8 cellular contexts compared by ENCODE assay signal in the genomic region with DNA sequence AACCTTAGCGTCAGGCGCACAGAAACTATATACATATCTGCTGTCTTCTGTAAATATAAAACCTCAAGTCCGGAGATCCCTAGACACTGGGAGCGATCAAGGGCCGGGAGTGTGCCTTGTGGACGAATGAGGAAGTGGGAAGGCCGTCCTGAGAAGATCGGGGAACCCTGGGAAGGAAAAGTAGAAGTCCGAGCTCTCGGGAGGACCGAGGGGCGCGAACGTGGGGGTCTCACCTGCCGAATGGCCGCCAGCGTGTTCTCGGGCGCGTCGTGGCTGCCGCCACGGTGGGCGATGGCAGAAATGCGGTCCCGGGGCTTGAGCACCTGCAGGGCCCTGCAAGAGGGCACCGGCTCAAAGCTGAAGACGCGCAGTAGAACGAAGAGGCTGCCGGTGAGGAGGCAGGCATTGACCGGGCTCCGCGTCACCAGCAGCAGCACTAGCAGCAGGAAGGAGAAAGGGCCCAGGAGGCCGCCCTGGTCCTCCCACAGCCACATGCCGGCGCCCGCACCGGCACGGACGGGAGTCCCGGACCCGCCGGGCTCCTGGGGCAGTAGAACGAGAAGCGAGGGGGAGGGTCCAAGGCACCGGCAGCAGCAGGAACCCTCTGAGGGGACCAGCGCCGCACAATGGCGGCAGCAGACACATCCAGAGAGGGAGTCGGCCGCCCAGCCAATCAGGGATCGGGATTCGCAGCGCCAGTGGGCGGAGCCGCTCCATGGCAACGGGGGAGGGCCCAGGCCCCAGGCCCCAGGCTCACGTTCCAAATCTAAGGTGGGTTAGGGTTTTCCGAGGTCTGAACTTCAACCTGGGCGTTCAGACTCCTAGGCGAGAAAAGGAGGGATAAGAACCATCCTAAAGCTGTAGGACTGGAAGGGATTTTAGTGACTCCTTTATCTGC. TPM values are rescaled to one million over a fixed set of nuclear protein-coding genes. Genes with fewer than 3 reads are reported as not detected.
DNase-seq lines count a peak whose midpoint lies in the region; TF ChIP-seq lines count a peak whose summit lies in the region.

A gene with protein sequence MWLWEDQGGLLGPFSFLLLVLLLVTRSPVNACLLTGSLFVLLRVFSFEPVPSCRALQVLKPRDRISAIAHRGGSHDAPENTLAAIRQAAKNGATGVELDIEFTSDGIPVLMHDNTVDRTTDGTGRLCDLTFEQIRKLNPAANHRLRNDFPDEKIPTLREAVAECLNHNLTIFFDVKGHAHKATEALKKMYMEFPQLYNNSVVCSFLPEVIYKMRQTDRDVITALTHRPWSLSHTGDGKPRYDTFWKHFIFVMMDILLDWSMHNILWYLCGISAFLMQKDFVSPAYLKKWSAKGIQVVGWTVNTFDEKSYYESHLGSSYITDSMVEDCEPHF (minus strand): TSS at position 628 of the 898 bp plus-strand sequence. CDS start 134 bp downstream, at position 494.

- H3K4me3 ChIP-seq in GM08714 (ENCODE audit: low read length) (peak within 1 kb of the TSS; percentile 91), HFF-Myc (replicated peaks; ENCODE audit: low read depth, low read length) (peak within 1 kb of the TSS; percentile 77), SK-N-MC (peak within 1 kb of the TSS; percentile 96)

- peak within 1 kb of the TSS; percentile 81 for H3K9ac ChIP-seq in SK-N-MC (ENCODE audit: insufficient read length)

- peaks cover 8% of the 10 kb centered on the region for H3K36me3 ChIP-seq in SK-N-MC (ENCODE audit: insufficient read depth, low read length)

- H3K27ac ChIP-seq in SK-N-MC (no peak within 1 kb of the TSS), temporal lobe (ENCODE audit: low read depth, low read length) (peak within 1 kb of the TSS; percentile 70)

- TF ChIP-seq CTCF in HFF-Myc (IDR thresholded peaks at IDR 0.05; ENCODE audit: low read depth, low read length, missing control alignments) = peak; percentile 28

- H3K9me3 ChIP-seq in SK-N-MC (ENCODE audit: low read depth, low read length) = no peaks in the 10 kb centered on the region

- peak; percentile 62 for DNase-seq in HFF-Myc (ENCODE audit: extremely low read depth, low read depth)
- peak; percentile 85 for DNase-seq in MV-4-11 (lab: John Stamatoyannopoulos, UW)
- peak; percentile 20 for DNase-seq in SK-N-MC (ENCODE audit: low read depth, low spot score)
- DNase-seq in activated naive CD4-positive, alpha-beta T cell treated with anti-CD3 and anti-CD28 coated beads, Interleukin-2, amount 50 U/mL, for 16 hours = peak; percentile 96
- DNase-seq in globus pallidus (ENCODE audit: low spot score) = peak; percentile 97
- DNase-seq in occipital lobe (lab: John Stamatoyannopoulos, UW) = peak; percentile 98

RNA-seq across cellular contexts. Expression of the gene that starts here (rescaled TPM):
- total RNA-seq in occipital lobe = 29.9 TPM
- total RNA-seq in temporal lobe = 29.7 TPM

Comparison
In these comparisons a context has a peak if more than half of its experiments do, and no peak if none do; other contexts are left out.
1. DNase-seq: peak in every context shown above with its lines; median percentile 98 in occipital lobe; 97 in globus pallidus; 96 in activated naive CD4-positive, alpha-beta T cell treated with anti-CD3 and anti-CD28 coated beads, Interleukin-2, amount 50 U/mL, for 16 hours; 85 in MV-4-11; 62 in HFF-Myc; 20 in SK-N-MC.